In the genomic region with DNA sequence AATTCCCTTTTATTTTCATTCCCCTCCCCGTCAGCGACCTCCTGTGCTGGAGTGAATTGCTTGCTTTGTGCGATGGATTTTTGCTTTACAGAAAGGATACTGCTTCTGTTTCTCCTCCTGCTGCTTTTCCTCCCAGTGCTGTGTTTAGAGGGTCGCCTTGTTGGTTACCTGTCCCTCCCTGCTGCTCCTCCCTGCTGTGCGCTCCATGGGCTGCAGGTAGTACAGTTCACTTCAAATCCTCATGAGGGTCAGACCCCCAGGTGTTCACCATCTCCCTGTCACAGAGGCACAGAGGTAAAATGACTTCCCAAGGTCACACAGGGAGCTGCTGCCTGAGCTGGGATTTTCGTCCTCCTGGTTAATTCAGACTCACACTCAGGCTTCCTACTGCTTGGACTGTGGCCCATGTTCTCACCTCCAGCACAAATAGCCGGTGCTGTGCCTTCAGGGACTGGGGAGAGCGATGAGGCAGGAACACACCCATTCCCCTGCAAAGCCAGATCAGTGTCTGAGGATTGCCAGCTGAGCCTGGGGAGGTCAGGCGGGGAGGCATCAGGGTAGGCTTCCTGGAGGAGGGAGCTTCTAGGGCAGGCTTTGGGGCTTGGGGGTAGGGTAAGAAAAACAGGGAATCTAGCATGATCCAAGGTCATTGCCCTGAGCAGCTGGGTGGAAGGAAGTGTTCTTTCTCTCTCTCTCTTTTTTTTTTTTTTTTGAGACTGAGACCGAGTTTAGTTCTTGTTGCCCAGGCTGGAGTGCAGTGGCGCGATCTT, we compare ENCODE assay signal across 1 cellular context.
A peak's percentile ranks its signal among the peaks of the same experiment; 100 is the strongest.
TF ChIP-seq lines count a peak whose summit lies in the region.

No MANE protein-coding gene starts in this region.

TF ChIP-seq in HepG2, 621 proteins besides CTCF, POLR2A, EP300 and RAD21:
- peak; percentile 29 for TF ChIP-seq ZMYM3 (CRISPR knock-in tag; IDR thresholded peaks at IDR 0.05)
- TF ChIP-seq CBX2 (IDR thresholded peaks at IDR 0.05; ENCODE audit: low read depth, low read length): no peak
- no peak for TF ChIP-seq CBX2 (CRISPR knock-in tag; IDR thresholded peaks at IDR 0.05; ENCODE audit: low read depth)
- no peak for TF ChIP-seq ZNF543 (CRISPR knock-in tag; IDR thresholded peaks at IDR 0.05)
- no peak for TF ChIP-seq MAZ (IDR thresholded peaks at IDR 0.05; ENCODE audit: borderline replicate concordance, low read depth, low read length)
- no peak for TF ChIP-seq MAZ (CRISPR knock-in tag; IDR thresholded peaks at IDR 0.05; ENCODE audit: low read depth)
- TF ChIP-seq ZNF280B (CRISPR knock-in tag; IDR thresholded peaks at IDR 0.05; ENCODE audit: borderline replicate concordance): 0 out of 2 replicates have a peak, but pooled peaks have one; percentile 12
- 0 out of 2 replicates have a peak, but pooled peaks have one; percentile 4 for TF ChIP-seq RXRA (CRISPR knock-in tag; IDR thresholded peaks at IDR 0.05)
- peak; percentile 89 for TF ChIP-seq ZKSCAN5 (CRISPR knock-in tag; IDR thresholded peaks at IDR 0.05)
- TF ChIP-seq, protein P1, sequence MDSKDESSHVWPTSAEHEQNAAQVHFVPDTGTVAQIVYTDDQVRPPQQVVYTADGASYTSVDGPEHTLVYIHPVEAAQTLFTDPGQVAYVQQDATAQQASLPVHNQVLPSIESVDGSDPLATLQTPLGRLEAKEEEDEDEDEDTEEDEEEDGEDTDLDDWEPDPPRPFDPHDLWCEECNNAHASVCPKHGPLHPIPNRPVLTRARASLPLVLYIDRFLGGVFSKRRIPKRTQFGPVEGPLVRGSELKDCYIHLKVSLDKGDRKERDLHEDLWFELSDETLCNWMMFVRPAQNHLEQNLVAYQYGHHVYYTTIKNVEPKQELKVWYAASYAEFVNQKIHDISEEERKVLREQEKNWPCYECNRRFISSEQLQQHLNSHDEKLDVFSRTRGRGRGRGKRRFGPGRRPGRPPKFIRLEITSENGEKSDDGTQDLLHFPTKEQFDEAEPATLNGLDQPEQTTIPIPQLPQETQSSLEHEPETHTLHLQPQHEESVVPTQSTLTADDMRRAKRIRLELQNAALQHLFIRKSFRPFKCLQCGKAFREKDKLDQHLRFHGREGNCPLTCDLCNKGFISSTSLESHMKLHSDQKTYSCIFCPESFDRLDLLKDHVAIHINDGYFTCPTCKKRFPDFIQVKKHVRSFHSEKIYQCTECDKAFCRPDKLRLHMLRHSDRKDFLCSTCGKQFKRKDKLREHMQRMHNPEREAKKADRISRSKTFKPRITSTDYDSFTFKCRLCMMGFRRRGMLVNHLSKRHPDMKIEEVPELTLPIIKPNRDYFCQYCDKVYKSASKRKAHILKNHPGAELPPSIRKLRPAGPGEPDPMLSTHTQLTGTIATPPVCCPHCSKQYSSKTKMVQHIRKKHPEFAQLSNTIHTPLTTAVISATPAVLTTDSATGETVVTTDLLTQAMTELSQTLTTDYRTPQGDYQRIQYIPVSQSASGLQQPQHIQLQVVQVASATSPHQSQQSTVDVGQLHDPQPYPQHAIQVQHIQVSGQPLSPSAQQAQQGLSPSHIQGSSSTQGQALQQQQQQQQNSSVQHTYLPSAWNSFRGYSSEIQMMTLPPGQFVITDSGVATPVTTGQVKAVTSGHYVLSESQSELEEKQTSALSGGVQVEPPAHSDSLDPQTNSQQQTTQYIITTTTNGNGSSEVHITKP (CRISPR knock-in tag; IDR thresholded peaks at IDR 0.05; ENCODE audit: low read depth): no peak
- no peak for TF ChIP-seq SKI (IDR thresholded peaks at IDR 0.05; ENCODE audit: partially characterized antibody)
- no peak for TF ChIP-seq THAP11 (CRISPR knock-in tag; IDR thresholded peaks at IDR 0.05)
- no peak for TF ChIP-seq ZFP1 (CRISPR knock-in tag; IDR thresholded peaks at IDR 0.05)
- no peak for TF ChIP-seq KDM1A (CRISPR knock-in tag; IDR thresholded peaks at IDR 0.05)
- TF ChIP-seq ZNF710 (CRISPR knock-in tag; IDR thresholded peaks at IDR 0.05; ENCODE audit: borderline replicate concordance): no peak
- no peak for TF ChIP-seq ZNF180 (CRISPR knock-in tag; IDR thresholded peaks at IDR 0.05; ENCODE audit: borderline replicate concordance, low read depth)
- TF ChIP-seq ZNF317 (CRISPR knock-in tag; IDR thresholded peaks at IDR 0.05): 0 out of 2 replicates have a peak, but pooled peaks have one; percentile 12
- TF ChIP-seq ZNF451 (CRISPR knock-in tag; IDR thresholded peaks at IDR 0.05): peak; percentile 21; the same call in 1 of the 2 replicates
- TF ChIP-seq KLF13 (CRISPR knock-in tag; IDR thresholded peaks at IDR 0.05): no peak
- no peak for TF ChIP-seq ZBTB2 (CRISPR knock-in tag; IDR thresholded peaks at IDR 0.05; ENCODE audit: low read depth)
- TF ChIP-seq GRHL1 (CRISPR knock-in tag; conservative IDR thresholded peaks at IDR 0.05): no peak
- peak; percentile 2; the same call in 1 of the 2 replicates for TF ChIP-seq MAX (IDR thresholded peaks at IDR 0.05)
- TF ChIP-seq STAG1 (CRISPR knock-in tag; IDR thresholded peaks at IDR 0.05): no peak
- TF ChIP-seq NFE2L1 (CRISPR knock-in tag; IDR thresholded peaks at IDR 0.05; ENCODE audit: borderline replicate concordance): no peak
- TF ChIP-seq ZNF230 (CRISPR knock-in tag; IDR thresholded peaks at IDR 0.05): no peak
- no peak for TF ChIP-seq AGO2 (optimal IDR thresholded peaks at IDR 0.05; ENCODE audit: low read depth, low read length)
- peak; percentile 39; the same call in 1 of the 2 replicates for TF ChIP-seq AHDC1 (CRISPR knock-in tag; IDR thresholded peaks at IDR 0.05; ENCODE audit: borderline replicate concordance)
- 0 out of 2 replicates have a peak, but pooled peaks have one; percentile 41 for TF ChIP-seq ZNF501 (CRISPR knock-in tag; IDR thresholded peaks at IDR 0.05)
- no peak for TF ChIP-seq SRSF1 (optimal IDR thresholded peaks at IDR 0.05; ENCODE audit: low read depth, low read length)
- TF ChIP-seq FOXA3 (CRISPR knock-in tag; IDR thresholded peaks at IDR 0.05): no peak
- TF ChIP-seq ZFP36 (IDR thresholded peaks at IDR 0.05; ENCODE audit: borderline replicate concordance, low read depth, low read length, partially characterized antibody): peak; percentile 78
- TF ChIP-seq BRCA1 (CRISPR knock-in tag; IDR thresholded peaks at IDR 0.05): no peak
- 0 out of 2 replicates have a peak, but pooled peaks have one; percentile 6 for TF ChIP-seq ZNF891 (CRISPR knock-in tag; IDR thresholded peaks at IDR 0.05)
- 0 out of 2 replicates have a peak, but pooled peaks have one; percentile 5 for TF ChIP-seq ZBTB38 (CRISPR knock-in tag; IDR thresholded peaks at IDR 0.05)
- 0 out of 2 replicates have a peak, but pooled peaks have one; percentile 51 for TF ChIP-seq NRL (CRISPR knock-in tag; IDR thresholded peaks at IDR 0.05; ENCODE audit: borderline replicate concordance)
- peak; percentile 45; the same call in 1 of the 2 replicates for TF ChIP-seq ZNF362 (CRISPR knock-in tag; IDR thresholded peaks at IDR 0.05; ENCODE audit: borderline replicate concordance)
- 0 out of 2 replicates have a peak, but pooled peaks have one; percentile 5 for TF ChIP-seq ZNF556 (CRISPR knock-in tag; IDR thresholded peaks at IDR 0.05; ENCODE audit: borderline replicate concordance)
- 0 out of 2 replicates have a peak, but pooled peaks have one; percentile 32 for TF ChIP-seq CCDC6 (CRISPR knock-in tag; IDR thresholded peaks at IDR 0.05)
- 0 out of 2 replicates have a peak, but pooled peaks have one; percentile 8 for TF ChIP-seq ZNF563 (CRISPR knock-in tag; IDR thresholded peaks at IDR 0.05)
TF ChIP-seq in HepG2: peak in this region for 17.
